ENCODE assay signal across 8 cellular contexts in genomic region chr12:12788131-12788530, GRCh38. TPM values are rescaled to one million over a fixed set of nuclear protein-coding genes. Genes with fewer than 3 reads are reported as not detected.
A peak's percentile ranks its signal among the peaks of the same experiment; 100 is the strongest.
DNase-seq lines count a peak whose midpoint lies in the region; ATAC-seq lines count a peak whose summit lies in the region.

No MANE protein-coding gene starts in this region.

- peaks cover 16% of the 10 kb centered on the region for H3K4me1 Mint-ChIP-seq in central memory CD8-positive, alpha-beta T cell
- H3K4me1 Mint-ChIP-seq in natural killer cell treated with Interleukin-12 subunit alpha and Interleukin-12 subunit beta and Interleukin-15 and Interleukin-18, amount 100 ng/mL, for 72 hours (ENCODE audit: low read depth in 2 of 2) = peaks cover 17 to 31% of the 10 kb centered on the region in 2 donors

- no peaks in the 10 kb centered on the region for H3K9me2 ChIP-seq in Karpas-422 (replicated peaks; ENCODE audit: insufficient read depth, low read length)

- H3K4me3 ChIP-seq in BLaER1 (no peak overlapping the region; the same call in 1 of the 2 replicates), Karpas-422 (ENCODE audit: low read length) (no peak overlapping the region)

- H4K20me1 ChIP-seq in BLaER1 (no peaks in the 10 kb centered on the region), Karpas-422 (ENCODE audit: insufficient read depth, low read depth, low read length) (no peaks in the 10 kb centered on the region)

- H3K27ac ChIP-seq in BLaER1 (0 out of 2 replicates have a peak overlapping the region, but pooled peaks have one; percentile 91), Karpas-422 (ENCODE audit: low read length) (no peak overlapping the region)

- no peaks in the 10 kb centered on the region for H3K9me3 Mint-ChIP-seq in central memory CD8-positive, alpha-beta T cell
- H3K9me3 Mint-ChIP-seq in natural killer cell treated with Interleukin-12 subunit alpha and Interleukin-12 subunit beta and Interleukin-15 and Interleukin-18, amount 100 ng/mL, for 72 hours = no peaks in the 10 kb centered on the region

- H3K9ac ChIP-seq in BLaER1 (0 out of 2 replicates have a peak overlapping the region, but pooled peaks have one; percentile 11), Karpas-422 (ENCODE audit: low read length) (peak overlapping the region; percentile 76; the same call in 1 of the 2 replicates)

- H3K36me3 Mint-ChIP-seq in central memory CD8-positive, alpha-beta T cell (ENCODE audit: insufficient read depth) = no peaks in the 10 kb centered on the region
- H3K36me3 Mint-ChIP-seq in natural killer cell treated with Interleukin-12 subunit alpha and Interleukin-12 subunit beta and Interleukin-15 and Interleukin-18, amount 100 ng/mL, for 72 hours = no peaks in the 10 kb centered on the region

- no peaks in the 10 kb centered on the region for H3K27me3 ChIP-seq in BLaER1
- no peaks in the 10 kb centered on the region; the same call in 1 of the 2 replicates for H3K27me3 ChIP-seq in Karpas-422 (ENCODE audit: low read length)

- H3K4me2 ChIP-seq in BLaER1 (peak overlapping the region; percentile 86), Karpas-422 (ENCODE audit: low read depth, low read length, poor library complexity, severe bottlenecking) (no peak overlapping the region)

- DNase-seq in Karpas-422 (no peak), anterior cingulate cortex (lab: John Stamatoyannopoulos, UW) (no peak), GOT3 (lab: John Stamatoyannopoulos, UW) (no peak), GF-D8 (lab: John Stamatoyannopoulos, UW) (no peak)
- no peak for DNase-seq in central memory CD8-positive, alpha-beta T cell (ENCODE audit: low spot score in 2 of 2)
- DNase-seq in natural killer cell treated with Interleukin-12 subunit alpha and Interleukin-12 subunit beta and Interleukin-15 and Interleukin-18, amount 100 ng/mL, for 72 hours (ENCODE audit: low spot score) = no peak

- no peaks in the 10 kb centered on the region for H3K27me3 Mint-ChIP-seq in central memory CD8-positive, alpha-beta T cell
- peaks cover 0 to 9% of the 10 kb centered on the region in 2 donors for H3K27me3 Mint-ChIP-seq in natural killer cell treated with Interleukin-12 subunit alpha and Interleukin-12 subunit beta and Interleukin-15 and Interleukin-18, amount 100 ng/mL, for 72 hours

- H3K4me3 Mint-ChIP-seq in central memory CD8-positive, alpha-beta T cell = peak overlapping the region; percentile 81
- H3K4me3 Mint-ChIP-seq in natural killer cell treated with Interleukin-12 subunit alpha and Interleukin-12 subunit beta and Interleukin-15 and Interleukin-18, amount 100 ng/mL, for 72 hours = peak overlapping the region; percentile 92

- H3K9me3 ChIP-seq in BLaER1 = no peaks in the 10 kb centered on the region
- H3K9me3 ChIP-seq in Karpas-422 (ENCODE audit: low read length) = no peaks in the 10 kb centered on the region

- ATAC-seq in central memory CD8-positive, alpha-beta T cell (replicated peaks; ENCODE audit: extremely low read depth, poor library complexity, severe bottlenecking) = no peak
- ATAC-seq in natural killer cell treated with Interleukin-12 subunit alpha and Interleukin-12 subunit beta and Interleukin-15 and Interleukin-18, amount 100 ng/mL, for 72 hours = no peak
- ATAC-seq in HG02840 (IDR thresholded peaks at IDR 0.05; ENCODE audit: low FRiP score, unreplicated experiment) = no peak

- H2AFZ ChIP-seq in Karpas-422 (ENCODE audit: low read length) = no peak overlapping the region

- H3K27ac Mint-ChIP-seq in central memory CD8-positive, alpha-beta T cell (ENCODE audit: low read depth) = peak overlapping the region; percentile 86
- peak overlapping the region; percentile 79 to 91 for H3K27ac Mint-ChIP-seq in natural killer cell treated with Interleukin-12 subunit alpha and Interleukin-12 subunit beta and Interleukin-15 and Interleukin-18, amount 100 ng/mL, for 72 hours

- H3K4me1 ChIP-seq in BLaER1 (peaks cover 53% of the 10 kb centered on the region), Karpas-422 (ENCODE audit: low read length) (peaks cover 26% of the 10 kb centered on the region)

- H3K79me2 ChIP-seq in Karpas-422 (ENCODE audit: low read length) = no peaks in the 10 kb centered on the region

- H3K36me3 ChIP-seq in BLaER1 = no peaks in the 10 kb centered on the region
- H3K36me3 ChIP-seq in Karpas-422 (ENCODE audit: insufficient read depth, low read length) = no peaks in the 10 kb centered on the region

RNA-seq across cellular contexts. Expression of gene APOLD1, which starts 2.7 kb away (rescaled TPM):
- 1.4 and 1.5 TPM in 2 replicates for total RNA-seq in Karpas-422 (2014; rRNA removed; shearing (Covaris generic); ENCODE audit: low replicate concordance)
- total RNA-seq in natural killer cell treated with Interleukin-12 subunit alpha and Interleukin-12 subunit beta and Interleukin-15 and Interleukin-18, amount 100 ng/mL, for 72 hours = 1 to 10 TPM in 1 of 2 donors, under 1 TPM in 1; 0.90 to 3.3 TPM

RNA-seq across cellular contexts. Expression of gene DDX47, which starts 25.0 kb away (rescaled TPM):
- 26.8 and 39.2 TPM in 2 replicates for total RNA-seq in Karpas-422 (2014; rRNA removed; shearing (Covaris generic); ENCODE audit: low replicate concordance)
- 10 to 100 TPM; 79.2 to 81.3 TPM for total RNA-seq in natural killer cell treated with Interleukin-12 subunit alpha and Interleukin-12 subunit beta and Interleukin-15 and Interleukin-18, amount 100 ng/mL, for 72 hours
